In genomic region chr2:230939691-230940475, GRCh38 we compare ENCODE assay signal across 23 cellular contexts. TPM values are rescaled to one million over a fixed set of nuclear protein-coding genes. Genes with fewer than 3 reads are reported as not detected.
DNase-seq lines count a peak whose midpoint lies in the region; ATAC-seq and TF ChIP-seq lines count a peak whose summit lies in the region.
"Had no signal": no experiment of that assay in that cellular context is flagged by ENCODE, and none has a peak within 500 bp of the region (broad histone marks: within the 10 kb centered on the region; RNA-seq: fewer than 3 reads in every experiment).

No MANE protein-coding gene starts in this region.

- intact Hi-C loops in esophagus muscularis mucosa (cut with DNase I) = no loop called here
- intact Hi-C loops in CD4-positive, alpha-beta T cell (cut with DNase I, micrococcal nuclease) = no loop called here

- no peaks in the 10 kb centered on the region for H3K4me1 ChIP-seq in esophagus muscularis mucosa
- H3K4me1 ChIP-seq: A549 had no signal

- WGBS in esophagus muscularis mucosa = 98% methylated on average over 15 of the region's 18 CpGs

- TF ChIP-seq POLR2A in esophagus muscularis mucosa (IDR thresholded peaks at IDR 0.05; ENCODE audit: low read depth) = no peak

- TF ChIP-seq CTCF in esophagus muscularis mucosa (IDR thresholded peaks at IDR 0.05) = no peak
- no peak for TF ChIP-seq CTCF in CD4-positive, alpha-beta T cell (IDR thresholded peaks at IDR 0.05)

- no peaks in the 10 kb centered on the region for H3K36me3 ChIP-seq in esophagus muscularis mucosa
- H3K36me3 ChIP-seq: BLaER1 had no signal

- H3K27ac ChIP-seq in esophagus muscularis mucosa (replicated peaks in 1 of 4) = no peak overlapping the region
- H3K27ac ChIP-seq in CD4-positive, alpha-beta T cell (ENCODE audit: low read depth, low read length) = no peak overlapping the region
- H3K27ac ChIP-seq: A549, BLaER1 had no signal

- CTCF ChIA-PET in CD4-positive, alpha-beta T cell (lab: Charles Lee) = no interaction called here

- H3K4me3 ChIP-seq in esophagus muscularis mucosa = no peak overlapping the region
- H3K4me3 ChIP-seq: A549, BLaER1, GM12878 had no signal

- peaks cover 12% of the 10 kb centered on the region in 2 donors for H3K9me3 Mint-ChIP-seq in stimulated activated naive CD8-positive, alpha-beta T cell treated with anti-CD3 and anti-CD28 coated beads, Interleukin-15, amount 100 ng/mL, for 72 hours
- peaks cover 4% of the 10 kb centered on the region for H3K9me3 Mint-ChIP-seq in CD4-positive, alpha-beta T cell

- H3K9me3 ChIP-seq in esophagus muscularis mucosa = peaks cover 0 to 18% (median 10%) of the 10 kb centered on the region in 4 donors
- H3K9me3 ChIP-seq in CD4-positive, alpha-beta T cell (ENCODE audit: control insufficient read depth, low read length) = peaks cover 19% of the 10 kb centered on the region

- no peaks in the 10 kb centered on the region for H3K36me3 Mint-ChIP-seq in CD4-positive, alpha-beta T cell (ENCODE audit: low read depth)
- H3K36me3 Mint-ChIP-seq: CD8-positive, alpha-beta T cell had no signal

- peak overlapping the region in 1 of 2 donors; percentile 22 for H3K27ac Mint-ChIP-seq in stimulated activated naive CD8-positive, alpha-beta T cell treated with anti-CD3 and anti-CD28 coated beads, Interleukin-15, amount 100 ng/mL, for 72 hours
- no peak overlapping the region for H3K27ac Mint-ChIP-seq in CD4-positive, alpha-beta T cell
- H3K27ac Mint-ChIP-seq: CD8-positive, alpha-beta T cell had no signal

- POLR2A ChIA-PET in CD4-positive, alpha-beta T cell (lab: Charles Lee) = no interaction called here

- H3K27me3 Mint-ChIP-seq in stimulated activated naive CD8-positive, alpha-beta T cell treated with anti-CD3 and anti-CD28 coated beads, Interleukin-15, amount 100 ng/mL, for 72 hours = no peaks in the 10 kb centered on the region
- H3K27me3 Mint-ChIP-seq in CD4-positive, alpha-beta T cell = no peaks in the 10 kb centered on the region

- no peak for ATAC-seq in stimulated activated naive CD8-positive, alpha-beta T cell treated with anti-CD3 and anti-CD28 coated beads, Interleukin-15, Interleukin-2, amounts not matched to agents 100 U/mL and 50 U/mL, for 24 hours
- ATAC-seq in stimulated activated naive CD8-positive, alpha-beta T cell treated with anti-CD3 and anti-CD28 coated beads, Interleukin-15, amount 100 ng/mL, for 72 hours = no peak
- ATAC-seq in CD4-positive, alpha-beta T cell (ENCODE audit: poor library complexity) = no peak
- no peak for ATAC-seq in GM18868 (IDR thresholded peaks at IDR 0.05; ENCODE audit: unreplicated experiment)
- ATAC-seq: A549; CD8-positive, alpha-beta T cell; GM12878 had no signal

- peaks cover 0 to 29% (median 0%) of the 10 kb centered on the region in 4 donors for H3K27me3 ChIP-seq in esophagus muscularis mucosa
- no peaks in the 10 kb centered on the region for H3K27me3 ChIP-seq in CD4-positive, alpha-beta T cell (ENCODE audit: control insufficient read depth, insufficient read depth, low read length)
- H3K27me3 ChIP-seq: BLaER1 had no signal

- peaks cover 47% of the 10 kb centered on the region for H3K4me1 Mint-ChIP-seq in stimulated activated naive CD8-positive, alpha-beta T cell treated with anti-CD3 and anti-CD28 coated beads, Interleukin-15, amount 100 ng/mL, for 72 hours
- H3K4me1 Mint-ChIP-seq in CD4-positive, alpha-beta T cell (ENCODE audit: low read depth) = peaks cover 4% of the 10 kb centered on the region

- DNase-seq in stimulated activated naive CD8-positive, alpha-beta T cell treated with anti-CD3 and anti-CD28 coated beads, Interleukin-15, Interleukin-2, amounts not matched to agents 100 U/mL and 50 U/mL, for 24 hours = peak; percentile 3
- DNase-seq in stimulated activated naive CD8-positive, alpha-beta T cell treated with anti-CD3 and anti-CD28 coated beads, Interleukin-15, amount 100 ng/mL, for 72 hours = no peak
- DNase-seq in esophagus muscularis mucosa (ENCODE audit: extremely low spot score) = peak; percentile 82
- peak; percentile 19 for DNase-seq in stimulated activated CD8-positive, alpha-beta memory T cell treated with anti-CD3 and anti-CD28 coated beads, Interleukin-4, amount 100 ng/mL, for 48 hours
- no peak for DNase-seq in NOMO-1 treated with DMSO at 0.1 percent for 48 hours (lab: John Stamatoyannopoulos, UW; ENCODE audit: unreplicated experiment)
- no peak for DNase-seq in CD4-positive, alpha-beta T cell
- DNase-seq: DMS53, EL, GOT3, KBM-7, NCI-H1105 treated with DMSO at 0.1 percent for 48 hours, NCI-H1694, NCI-H2081 treated with DMSO at 0.1 percent for 48 hours, NCI-H774, SHP77 had no signal

- no peak overlapping the region for H3K4me3 Mint-ChIP-seq in stimulated activated naive CD8-positive, alpha-beta T cell treated with anti-CD3 and anti-CD28 coated beads, Interleukin-15, amount 100 ng/mL, for 72 hours
- H3K4me3 Mint-ChIP-seq in CD4-positive, alpha-beta T cell = no peak overlapping the region
- H3K4me3 Mint-ChIP-seq: CD8-positive, alpha-beta T cell had no signal

- TF ChIP-seq EP300 in esophagus muscularis mucosa (IDR thresholded peaks at IDR 0.05) = no peak

RNA-seq across cellular contexts. Expression of gene GPR55, which starts 14.8 kb away (rescaled TPM):
- under 1 TPM in 2 of 4 donors, not detected in 2; 0.29 to 0.42 TPM for total RNA-seq in esophagus muscularis mucosa
- 1 to 10 TPM; 2.9 to 3.8 TPM for total RNA-seq in CD4-positive, alpha-beta T cell
- total RNA-seq: HepG2 had no signal

RNA-seq across cellular contexts. Expression of gene SPATA3, which starts 56.0 kb away (rescaled TPM):
- total RNA-seq in esophagus muscularis mucosa = not detected
- not detected for total RNA-seq in CD4-positive, alpha-beta T cell
- total RNA-seq: CD8-positive, alpha-beta T cell; GM12878; HepG2; NCI-H460; RPMI7951 had no signal

Comparison
In these comparisons a context has a peak if more than half of its experiments do, and no peak if none do; other contexts are left out.
1. DNase-seq: peak in stimulated activated naive CD8-positive, alpha-beta T cell treated with anti-CD3 and anti-CD28 coated beads, Interleukin-15, Interleukin-2, amounts not matched to agents 100 U/mL and 50 U/mL, for 24 hours (single experiment), esophagus muscularis mucosa (single experiment) and stimulated activated CD8-positive, alpha-beta memory T cell treated with anti-CD3 and anti-CD28 coated beads, Interleukin-4, amount 100 ng/mL, for 48 hours (single experiment); none in stimulated activated naive CD8-positive, alpha-beta T cell treated with anti-CD3 and anti-CD28 coated beads, Interleukin-15, amount 100 ng/mL, for 72 hours (0 of 2), NOMO-1 treated with DMSO at 0.1 percent for 48 hours (single experiment) and CD4-positive, alpha-beta T cell (0 of 10).